In genomic region chr11:36411202-36411640, GRCh38 we compare ENCODE assay signal across 8 cellular contexts.
DNase-seq lines count a peak whose midpoint lies in the region; ATAC-seq, FAIRE-seq and TF ChIP-seq lines count a peak whose summit lies in the region.

No MANE protein-coding gene starts in this region.

- peak overlapping the region in 1 of 2 donors; percentile 36 for H3K9ac ChIP-seq in mucosa of rectum (ENCODE audit: low read depth in 1 of 2, low read length in 2 of 2)

- no peak for FAIRE-seq in HTR-8/SVneo (lab: Jason Lieb, UNC)

- peak overlapping the region; percentile 49 to 56 for H3K27ac ChIP-seq in mucosa of rectum (ENCODE audit: low read depth in 2 of 2, low read length in 2 of 2)

- no peaks in the 10 kb centered on the region for H3K9me3 Mint-ChIP-seq in activated B cell treated with CpG ODN at 0.5 μM for 24 hours

- no peaks in the 10 kb centered on the region for H3K27me3 ChIP-seq in mucosa of rectum (ENCODE audit: control insufficient read depth in 2 of 2, insufficient read depth in 2 of 2, low read length in 2 of 2)

- peak overlapping the region; percentile 85 for H3K27ac Mint-ChIP-seq in activated B cell treated with CpG ODN at 0.5 μM for 24 hours

- H3K4me3 ChIP-seq in mucosa of rectum (ENCODE audit: low read length in 2 of 2): no peak overlapping the region

- no peak for TF ChIP-seq CTCF in activated B cell treated with CpG ODN at 0.5 μM for 24 hours (IDR thresholded peaks at IDR 0.05)

- CTCF ChIA-PET in activated B cell treated with CpG ODN at 0.5 μM for 24 hours (lab: Charles Lee): interaction anchor here (1.1 to 1.6 kb wide), 3 partner anchors 10 to 82 kb away, joined by 3 to 5 read pairs (median 4); no protein-coding TSS in a partner anchor

- peak overlapping the region; percentile 71 for H3K4me3 Mint-ChIP-seq in activated B cell treated with CpG ODN at 0.5 μM for 24 hours

- H3K27me3 Mint-ChIP-seq in activated B cell treated with CpG ODN at 0.5 μM for 24 hours: no peaks in the 10 kb centered on the region

- ATAC-seq in HG03045 (IDR thresholded peaks at IDR 0.05; ENCODE audit: unreplicated experiment) (peak; percentile 53), activated B cell treated with CpG ODN at 0.5 μM for 24 hours (ENCODE audit: low read depth) (peak; percentile 80)

- no peaks in the 10 kb centered on the region for H3K9me3 ChIP-seq in mucosa of rectum (ENCODE audit: control insufficient read depth in 2 of 2, low read length in 2 of 2)

- intact Hi-C loops in activated B cell treated with CpG ODN at 0.5 μM for 24 hours (cut with micrococcal nuclease): loop anchor here (1.0 to 5.0 kb wide), 2 partner anchors 11 to 54 kb away; no protein-coding TSS in a partner anchor

- POLR2A ChIA-PET in activated B cell treated with CpG ODN at 0.5 μM for 24 hours (lab: Charles Lee): interaction anchor here (1.0 to 1.7 kb wide), 3 partner anchors 10 to 35 kb away, joined by 3 to 8 read pairs (median 3); no protein-coding TSS in a partner anchor

- peaks cover 66% of the 10 kb centered on the region for H3K4me1 Mint-ChIP-seq in activated B cell treated with CpG ODN at 0.5 μM for 24 hours

- DNase-seq in GM19238 (ENCODE audit: insufficient read length, low spot score): peak; percentile 13
- DNase-seq in activated B cell treated with CpG ODN at 0.5 μM for 24 hours: peak; percentile 26
- DNase-seq in HTR-8/SVneo (ENCODE audit: insufficient read length, low spot score): no peak
- DNase-seq in superior temporal gyrus (ENCODE audit: extremely low spot score): no peak
- no peak for DNase-seq in HK-2 (ENCODE audit: unreplicated experiment)
- DNase-seq in epidermal melanocyte (ENCODE audit: insufficient read length, low spot score): no peak

- peaks cover 14 to 17% of the 10 kb centered on the region in 2 donors for H3K4me1 ChIP-seq in mucosa of rectum (ENCODE audit: control insufficient read depth in 2 of 2, insufficient read depth in 2 of 2, low read length in 2 of 2)

- H3K36me3 ChIP-seq in mucosa of rectum (ENCODE audit: control insufficient read depth in 2 of 2, insufficient read depth in 2 of 2, low read length in 2 of 2): peaks cover 56 to 61% of the 10 kb centered on the region in 2 donors

- H3K36me3 Mint-ChIP-seq in activated B cell treated with CpG ODN at 0.5 μM for 24 hours (ENCODE audit: low read depth): no peaks in the 10 kb centered on the region

Comparison
In these comparisons a context has a peak if more than half of its experiments do, and no peak if none do; other contexts are left out.
1. DNase-seq: peak in GM19238 (single experiment) and activated B cell treated with CpG ODN at 0.5 μM for 24 hours (single experiment); none in HTR-8/SVneo (single experiment), superior temporal gyrus (single experiment), HK-2 (single experiment) and epidermal melanocyte (single experiment).